In genomic region chr7:105388373-105389089, GRCh38 we compare ENCODE assay signal across 8 cellular contexts. TPM values are rescaled to one million over a fixed set of nuclear protein-coding genes. Genes with fewer than 3 reads are reported as not detected.
DNase-seq lines count a peak whose midpoint lies in the region; ATAC-seq and TF ChIP-seq lines count a peak whose summit lies in the region.

Gene SRPK2, minus strand, starts transcription at chr7:105388921.

- H3K36me3 ChIP-seq in BJ (ENCODE audit: control insufficient read depth, insufficient read depth, low read length) (peaks cover 2% of the 10 kb centered on the region; the same call in 1 of the 2 replicates), NT2/D1 (ENCODE audit: insufficient read depth, insufficient read length, low read length) (peaks cover 6% of the 10 kb centered on the region)

- CTCF ChIA-PET in BJ (lab: Yijun Ruan, JAX) = interaction anchor here (1.1 to 2.5 kb wide), 2 partner anchors 10 to 43 kb away, joined by 3 to 8 read pairs; no protein-coding TSS in a partner anchor

- peak; percentile 77 for ATAC-seq in GM18909 (IDR thresholded peaks at IDR 0.05; ENCODE audit: poor library complexity, unreplicated experiment)
- peak; percentile 68 for ATAC-seq in HG03175 (IDR thresholded peaks at IDR 0.05; ENCODE audit: unreplicated experiment)

- POLR2A ChIA-PET in BJ (lab: Charles Lee) = no interaction called here

- no peak for TF ChIP-seq CTCF in BJ (IDR thresholded peaks at IDR 0.05; ENCODE audit: insufficient read depth, low read depth, low read length)

- no peaks in the 10 kb centered on the region for H3K4me1 ChIP-seq in NT2/D1 (ENCODE audit: insufficient read depth, insufficient read length)

- peak within 1 kb of the TSS; percentile 82 for H3K9ac ChIP-seq in NT2/D1 (ENCODE audit: insufficient read length, low read depth)

- TF ChIP-seq POLR2A in erythroblast (IDR thresholded peaks at IDR 0.05; ENCODE audit: low read length) = no peak

- H3K27me3 ChIP-seq in BJ (ENCODE audit: control insufficient read depth, insufficient read depth, low read length) (no peaks in the 10 kb centered on the region), NT2/D1 (ENCODE audit: insufficient read depth, insufficient read length) (peaks cover 6% of the 10 kb centered on the region)

- no peak for DNase-seq in BJ (ENCODE audit: low read depth)
- no peak for DNase-seq in NT2/D1 (ENCODE audit: low read depth, low spot score)
- DNase-seq in activated T-cell treated with anti-CD3 and anti-CD28 coated beads, Interleukin-2, amount 50 U/mL, for 1 hour = peak; percentile 77
- DNase-seq in erythroblast (lab: John Stamatoyannopoulos, UW) = peak; percentile 69 to 70
- peak; percentile 81 for DNase-seq in myocyte (ENCODE audit: low read depth)
- peak; percentile 47 for DNase-seq in stimulated activated CD8-positive, alpha-beta memory T cell treated with anti-CD3 and anti-CD28 coated beads, Interleukin-7, amount 100 ng/mL, for 24 hours (ENCODE audit: low read depth)

- H3K9me3 ChIP-seq in NT2/D1 (ENCODE audit: insufficient read depth, low read length) = no peaks in the 10 kb centered on the region

- H3K4me3 ChIP-seq in BJ (ENCODE audit: low read depth, low read length) (peak within 1 kb of the TSS; percentile 89), NT2/D1 (ENCODE audit: insufficient read length, low read depth) (peak within 1 kb of the TSS; percentile 75)

RNA-seq across cellular contexts. Expression of gene SRPK2, which starts in this region (rescaled TPM):
- polyA plus RNA-seq in BJ (2011; rRNA removed) = 10.8 and 18.1 TPM in 2 replicates
- 16.3 and 21.7 TPM in 2 replicates for polyA minus RNA-seq in BJ (2011; rRNA and poly(A)+ RNA removed)
- 69.8 and 71.4 TPM in 2 replicates for total RNA-seq in myocyte
- polyA plus RNA-seq in myocyte (2012) = 44.8 TPM

Comparison
In these comparisons a context has a peak if more than half of its experiments do, and no peak if none do; other contexts are left out.
1. DNase-seq: peak in activated T-cell treated with anti-CD3 and anti-CD28 coated beads, Interleukin-2, amount 50 U/mL, for 1 hour (single experiment), erythroblast (2 of 2), myocyte (single experiment) and stimulated activated CD8-positive, alpha-beta memory T cell treated with anti-CD3 and anti-CD28 coated beads, Interleukin-7, amount 100 ng/mL, for 24 hours (single experiment); none in BJ (single experiment) and NT2/D1 (single experiment).